Comparison of ENCODE assay signal across 11 cellular contexts in genomic region chr3:128483657-128484403, GRCh38. TPM values are rescaled to one million over a fixed set of nuclear protein-coding genes. Genes with fewer than 3 reads are reported as not detected.
A peak's percentile ranks its signal among the peaks of the same experiment; 100 is the strongest.
DNase-seq lines count a peak whose midpoint lies in the region; ATAC-seq, FAIRE-seq and TF ChIP-seq lines count a peak whose summit lies in the region.
"Had no signal": no experiment of that assay in that cellular context is flagged by ENCODE, and none has a peak within 500 bp of the region (broad histone marks: within the 10 kb centered on the region; RNA-seq: fewer than 3 reads in every experiment).

No MANE protein-coding gene starts in this region.

- peaks cover 86% of the 10 kb centered on the region for H3K36me3 ChIP-seq in K562 (ENCODE audit: control insufficient read depth, insufficient read depth, low read length)
- H3K36me3 ChIP-seq in mesendoderm (ENCODE audit: control insufficient read depth, insufficient read depth, low read length): no peaks in the 10 kb centered on the region
- H3K36me3 ChIP-seq in urinary bladder (ENCODE audit: insufficient read depth): no peaks in the 10 kb centered on the region

- peak overlapping the region; percentile 98 for H3K4me3 ChIP-seq in K562
- no peak overlapping the region for H3K4me3 ChIP-seq in mesendoderm (ENCODE audit: low read length)
- H3K4me3 ChIP-seq in urinary bladder (ENCODE audit: low read depth, low read length): peak overlapping the region; percentile 17

- H3K4ac ChIP-seq in mesendoderm (ENCODE audit: low read depth, low read length): no peak overlapping the region

- DNase-seq in activated naive CD8-positive, alpha-beta T cell treated with anti-CD3 and anti-CD28 coated beads for 36 hours: no peak
- DNase-seq in K562 (ENCODE audit: extremely low read depth in 1 of 4, low spot score in 3 of 4) (peak in 1 of 4 experiments; percentile 35), mesendoderm (peak; percentile 46), NCI-H2196 (lab: John Stamatoyannopoulos, UW; ENCODE audit: unreplicated experiment) (no peak)
- DNase-seq in stimulated activated CD4-positive, alpha-beta T cell treated with anti-CD3 and anti-CD28 coated beads, Interleukin-2, amount 100 ng/mL, for 48 hours: no peak

- H4K8ac ChIP-seq in mesendoderm (ENCODE audit: low read depth, low read length): no peak overlapping the region

- peak overlapping the region; percentile 80 for H3K4me3 Mint-ChIP-seq in activated naive CD8-positive, alpha-beta T cell
- no peak overlapping the region for H3K4me3 Mint-ChIP-seq in activated naive CD8-positive, alpha-beta T cell treated with anti-CD3 and anti-CD28 coated beads for 36 hours

- H3K56ac ChIP-seq in mesendoderm (ENCODE audit: low read length): peak overlapping the region; percentile 52

- no peaks in the 10 kb centered on the region for H3K9me3 Mint-ChIP-seq in activated naive CD8-positive, alpha-beta T cell (ENCODE audit: low read depth)
- no peaks in the 10 kb centered on the region for H3K9me3 Mint-ChIP-seq in activated naive CD8-positive, alpha-beta T cell treated with anti-CD3 and anti-CD28 coated beads for 36 hours
- H3K9me3 Mint-ChIP-seq: neural crest cell had no signal

- intact Hi-C loops in K562 (cut with micrococcal nuclease): no loop called here

- no peaks in the 10 kb centered on the region for H3K36me3 Mint-ChIP-seq in activated naive CD8-positive, alpha-beta T cell
- H3K36me3 Mint-ChIP-seq in activated naive CD8-positive, alpha-beta T cell treated with anti-CD3 and anti-CD28 coated beads for 36 hours: no peaks in the 10 kb centered on the region

- no peaks in the 10 kb centered on the region for H3K9me1 ChIP-seq in K562 (ENCODE audit: control insufficient read depth, insufficient read depth, low read length)

- no peak overlapping the region for H2AK5ac ChIP-seq in mesendoderm (ENCODE audit: low read length)

- H3K4me2 ChIP-seq in K562 (ENCODE audit: insufficient read depth, low read length): peak overlapping the region; percentile 92
- peak overlapping the region; percentile 20 for H3K4me2 ChIP-seq in mesendoderm (ENCODE audit: low read length)

- H3K27ac ChIP-seq in K562 (ENCODE audit: extremely low read depth, low read depth, low read length) (peak overlapping the region; percentile 98), mesendoderm (ENCODE audit: low read depth, low read length) (no peak overlapping the region), urinary bladder (ENCODE audit: low read depth) (peak overlapping the region; percentile 27)

- peak; percentile 53 for TF ChIP-seq POLR2A in K562 (conservative IDR thresholded peaks at IDR 0.05)

- no peak overlapping the region for H3K23ac ChIP-seq in mesendoderm (ENCODE audit: low read length)

- H3K79me2 ChIP-seq in K562 (ENCODE audit: control insufficient read depth, insufficient read depth, low read length) (peaks cover 88% of the 10 kb centered on the region), mesendoderm (ENCODE audit: control insufficient read depth, insufficient read depth, low read length) (no peaks in the 10 kb centered on the region)

- no peak for FAIRE-seq in K562 (lab: Jason Lieb, UNC)

- no peak overlapping the region for H2BK120ac ChIP-seq in mesendoderm (ENCODE audit: low read depth, low read length)

- H3K9me3 ChIP-seq in K562 (replicated peaks; ENCODE audit: control insufficient read depth, insufficient read depth, low read depth, low read length): no peaks in the 10 kb centered on the region

- peak overlapping the region; percentile 94 to 98 for H3K9ac ChIP-seq in K562 (ENCODE audit: insufficient read depth in 1 of 2, low read depth in 2 of 2, low read length in 2 of 2)
- peak overlapping the region; percentile 10 for H3K9ac ChIP-seq in mesendoderm (ENCODE audit: low read length)

- no peak for TF ChIP-seq RAD21 in K562 (CRISPR knock-in tag; conservative IDR thresholded peaks at IDR 0.05 in 1 of 2, IDR thresholded peaks at IDR 0.05 in 1 of 2)

- peaks cover 29% of the 10 kb centered on the region for H3K4me1 Mint-ChIP-seq in activated naive CD8-positive, alpha-beta T cell (ENCODE audit: low read depth)
- peaks cover 24% of the 10 kb centered on the region for H3K4me1 Mint-ChIP-seq in activated naive CD8-positive, alpha-beta T cell treated with anti-CD3 and anti-CD28 coated beads for 36 hours

- TF ChIP-seq EP300 in K562 (IDR thresholded peaks at IDR 0.05; ENCODE audit: low read length): no peak

- no peak for TF ChIP-seq CTCF in K562 (IDR thresholded peaks at IDR 0.05 in 2 of 3, conservative IDR thresholded peaks at IDR 0.05 in 1 of 3; ENCODE audit: insufficient read depth in 2 of 3, low read depth in 1 of 3, low read length in 3 of 3)

- POLR2A ChIA-PET in K562 (lab: Yijun Ruan, JAX): interaction anchor here (0.6 to 2.8 kb wide), 12 partner anchors 9 to 314 kb away, joined by 3 to 17 read pairs (median 5); partner anchors contain the start of gene GATA2

- H3K27me3 ChIP-seq in K562 (ENCODE audit: control insufficient read depth in 2 of 2, insufficient read depth in 2 of 2, low read length in 2 of 2) (no peaks in the 10 kb centered on the region), mesendoderm (ENCODE audit: insufficient read depth, low read length, poor library complexity) (peaks cover 35% of the 10 kb centered on the region)

- ATAC-seq in K562 (no peak), HG03378 (IDR thresholded peaks at IDR 0.05; ENCODE audit: unreplicated experiment) (no peak)

- H3K4me1 ChIP-seq in K562 (replicated peaks in 1 of 2; ENCODE audit: control insufficient read depth in 2 of 2, insufficient read depth in 2 of 2, low read length in 2 of 2): peaks cover 17 to 68% of the 10 kb centered on the region in 2 experiments; a peak in 3 of 5 replicates
- H3K4me1 ChIP-seq in mesendoderm (ENCODE audit: control insufficient read depth, low read depth, low read length): peaks cover 13% of the 10 kb centered on the region
- H3K4me1 ChIP-seq in urinary bladder (ENCODE audit: insufficient read depth): peaks cover 3% of the 10 kb centered on the region

- in situ Hi-C loops in K562 (cut with MboI): no loop called here

- no peak overlapping the region for H3K27ac Mint-ChIP-seq in activated naive CD8-positive, alpha-beta T cell
- no peak overlapping the region for H3K27ac Mint-ChIP-seq in activated naive CD8-positive, alpha-beta T cell treated with anti-CD3 and anti-CD28 coated beads for 36 hours

- H2BK15ac ChIP-seq in mesendoderm (replicated peaks; ENCODE audit: low read depth): no peak overlapping the region

- no peaks in the 10 kb centered on the region for H3K79me1 ChIP-seq in mesendoderm (ENCODE audit: low read length)

- H2BK5ac ChIP-seq in mesendoderm (ENCODE audit: low read length): no peak overlapping the region

- H4K5ac ChIP-seq in mesendoderm (ENCODE audit: low read length): no peak overlapping the region

- H3K18ac ChIP-seq in mesendoderm (ENCODE audit: low read length): no peak overlapping the region

- peaks cover 32% of the 10 kb centered on the region for H3K27me3 Mint-ChIP-seq in activated naive CD8-positive, alpha-beta T cell
- H3K27me3 Mint-ChIP-seq in activated naive CD8-positive, alpha-beta T cell treated with anti-CD3 and anti-CD28 coated beads for 36 hours: peaks cover 87% of the 10 kb centered on the region

- WGBS in K562 (ENCODE audit: insufficient coverage, low coverage, missing lambda C conversion rate): 0% methylated on average over 11 of the region's 26 CpGs
- no CpG with 5 or more reads among the region's 26 CpGs for WGBS in mesendoderm (ENCODE audit: extremely low coverage, insufficient coverage, low lambda C conversion rate)
- 36% methylated on average over 26 of the region's 26 CpGs for WGBS in urinary bladder

- peaks cover 33% of the 10 kb centered on the region for H4K20me1 ChIP-seq in K562 (replicated peaks; ENCODE audit: control insufficient read depth, insufficient read depth, low read length)

- no TSS peak for BruUV-seq in K562 (replicated peaks; lab: Mats Ljungman, UMichigan)

- CTCF ChIA-PET in K562 (lab: Yijun Ruan, JAX; ENCODE audit: low intra/inter-chr PET ratio): no interaction called here

- H2AFZ ChIP-seq in K562 (ENCODE audit: low read depth, low read length): no peak overlapping the region

RNA-seq across cellular contexts. Expression of gene GATA2, which starts 9.2 kb away (rescaled TPM):
- total RNA-seq in activated naive CD8-positive, alpha-beta T cell treated with anti-CD3 and anti-CD28 coated beads for 36 hours: under 1 TPM in 1 of 2 experiments, not detected in 1; 0.24 TPM
- 49.8 and 107 TPM in 2 replicates for total RNA-seq in K562 (2011; cell fraction: chromatin; rRNA removed; ENCODE audit: low replicate concordance)
- 84.0 and 88.4 TPM in 2 replicates for total RNA-seq in K562 (2011; cell fraction: nucleolus; rRNA removed)
- 50.5 and 57.9 TPM in 2 replicates for total RNA-seq in K562 (2011; cell fraction: nucleoplasm; rRNA removed)
- total RNA-seq in K562 (2014; rRNA removed) (86.9 and 125 TPM in 2 replicates), K562 (2014; rRNA removed; fragmentation: Illumina TruSeq; extraction: Trizol) (32.6 and 32.8 TPM in 2 replicates), K562 (2015; rRNA removed; fragmentation: Illumina TruSeq; extraction: Trizol) (50.8 and 55.3 TPM in 2 replicates), K562 (2021) (215 and 218 TPM in 2 replicates), urinary bladder (19.2 TPM)
- polyA plus RNA-seq in K562 (2011; rRNA removed) (28.9 and 29.6 TPM in 2 replicates), K562 (2014; fragmentation: Illumina TruSeq; extraction: Trizol) (74.6 and 129 TPM in 2 replicates), K562 (2014; fragmentation: Nextera tagmentation; extraction: Ambion mirVana) (10 to 100 TPM in 1 of 2 experiments, 1 to 10 TPM in 1; 8.5 to 11.6 TPM), K562 (2014; rRNA removed) (113 and 118 TPM in 2 replicates), urinary bladder (25.7 TPM)
- polyA plus RNA-seq in K562 (2011; cell fraction: cytosol; rRNA removed): 29.6 and 67.6 TPM in 2 replicates
- 108 and 210 TPM in 2 replicates for polyA plus RNA-seq in K562 (2011; cell fraction: nucleus; rRNA removed)
- polyA plus RNA-seq in K562 (2012): 126 and 159 TPM in 2 replicates
- polyA minus RNA-seq in K562 (2011; rRNA and poly(A)+ RNA removed): 12.2 and 21.4 TPM in 2 replicates
- 57.2 and 76.2 TPM in 2 replicates for polyA minus RNA-seq in K562 (2011; cell fraction: cytosol; rRNA and poly(A)+ RNA removed)
- polyA minus RNA-seq in K562 (2011; cell fraction: nucleus; rRNA and poly(A)+ RNA removed): 42.5 and 50.0 TPM in 2 replicates
- polyA plus RNA-seq in mesendoderm (2013, experiment 1 of 2): 0.80 TPM
- 0.69 TPM for polyA plus RNA-seq in mesendoderm (2013, experiment 2 of 2)

RNA-seq across cellular contexts. Expression of gene DNAJB8, which starts 17.1 kb away (rescaled TPM):
- not detected for total RNA-seq in activated naive CD8-positive, alpha-beta T cell treated with anti-CD3 and anti-CD28 coated beads for 36 hours
- not detected in 2 replicates for total RNA-seq in K562 (2011; cell fraction: chromatin; rRNA removed; ENCODE audit: low replicate concordance)
- total RNA-seq in K562 (2011; cell fraction: nucleolus; rRNA removed): not detected in 2 replicates
- not detected in 2 replicates for total RNA-seq in K562 (2011; cell fraction: nucleoplasm; rRNA removed)
- total RNA-seq in K562 (2014; rRNA removed) (0.04 TPM in 1 of 2 replicates, not detected in the other), K562 (2014; rRNA removed; fragmentation: Illumina TruSeq; extraction: Trizol) (not detected in 2 replicates), K562 (2015; rRNA removed; fragmentation: Illumina TruSeq; extraction: Trizol) (not detected in 2 replicates), K562 (2021) (not detected in 2 replicates), urinary bladder (not detected)
- polyA plus RNA-seq in K562 (2011; rRNA removed) (not detected in 2 replicates), K562 (2014; fragmentation: Illumina TruSeq; extraction: Trizol) (not detected in 2 replicates), K562 (2014; fragmentation: Nextera tagmentation; extraction: Ambion mirVana) (not detected), K562 (2014; rRNA removed) (not detected in 2 replicates), urinary bladder (not detected)
- not detected in 2 replicates for polyA plus RNA-seq in K562 (2011; cell fraction: cytosol; rRNA removed)
- polyA plus RNA-seq in K562 (2011; cell fraction: nucleus; rRNA removed): not detected in 2 replicates
- polyA plus RNA-seq in K562 (2012): not detected in 2 replicates
- polyA minus RNA-seq in K562 (2011; rRNA and poly(A)+ RNA removed): not detected in 2 replicates
- polyA minus RNA-seq in K562 (2011; cell fraction: cytosol; rRNA and poly(A)+ RNA removed): not detected in 2 replicates
- polyA minus RNA-seq in K562 (2011; cell fraction: nucleus; rRNA and poly(A)+ RNA removed): not detected in 2 replicates
- not detected for polyA plus RNA-seq in mesendoderm (2013, experiment 1 of 2)
- not detected for polyA plus RNA-seq in mesendoderm (2013, experiment 2 of 2)
- total RNA-seq: esophagus mucosa, LHCN-M2, neural crest cell had no signal

Comparison
In these comparisons a context has a peak if more than half of its experiments do, and no peak if none do; other contexts are left out.
1. RNA of gene GATA2, which starts 9.2 kb away (total RNA-seq): 32.6 to 218 TPM in K562 and 19.2 TPM in urinary bladder (single experiment); 0.24 TPM in activated naive CD8-positive, alpha-beta T cell treated with anti-CD3 and anti-CD28 coated beads for 36 hours; every median in the first group is over 10 times any median in the second.